20 cellular contexts compared by ENCODE assay signal in the genomic region with DNA sequence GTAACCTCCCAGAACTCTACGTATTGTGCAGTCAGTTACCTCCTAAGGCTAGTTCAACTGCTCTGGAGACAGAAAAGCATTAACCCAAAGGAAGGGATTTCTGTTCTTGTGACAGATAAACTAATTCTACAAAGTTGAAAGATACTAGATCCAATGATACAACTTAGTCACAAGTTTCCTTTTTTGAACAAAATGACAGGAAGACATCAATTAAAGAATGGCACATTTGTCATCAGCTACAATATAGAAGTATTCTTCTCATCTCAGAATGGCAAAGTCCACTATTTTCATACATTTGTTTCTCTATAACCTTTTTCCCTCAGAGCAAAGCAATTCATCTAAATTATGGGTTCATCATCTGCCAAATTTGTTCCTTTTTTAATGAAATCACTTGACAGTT. TPM values are rescaled to one million over a fixed set of nuclear protein-coding genes. Genes with fewer than 3 reads are reported as not detected.
DNase-seq lines count a peak whose midpoint lies in the region; ATAC-seq, FAIRE-seq and TF ChIP-seq lines count a peak whose summit lies in the region.
"Had no signal": no experiment of that assay in that cellular context is flagged by ENCODE, and none has a peak within 500 bp of the region (broad histone marks: within the 10 kb centered on the region; RNA-seq: fewer than 3 reads in every experiment).

No MANE protein-coding gene starts in this region.

- H3K36me3 ChIP-seq in A673 (ENCODE audit: insufficient read depth, low read length, poor library complexity, severe bottlenecking) (no peaks in the 10 kb centered on the region), Loucy (ENCODE audit: insufficient read depth, low read length) (no peaks in the 10 kb centered on the region), keratinocyte (ENCODE audit: control insufficient read depth in 2 of 2, extremely low read depth in 1 of 2, insufficient read depth in 2 of 2, low read length in 2 of 2) (no peaks in the 10 kb centered on the region), HAP-1 (replicated peaks) (no peaks in the 10 kb centered on the region)
- H3K36me3 ChIP-seq: BE2C had no signal

- POLR2A ChIA-PET in A673 (lab: Charles Lee; ENCODE audit: low non-redundant PET) = no interaction called here

- H3K4me3 ChIP-seq in A673 (ENCODE audit: low read depth, low read length, poor library complexity, severe bottlenecking) (no peak overlapping the region), Loucy (ENCODE audit: low read length, poor library complexity, severe bottlenecking) (no peak overlapping the region), keratinocyte (ENCODE audit: control insufficient read depth in 2 of 3, extremely low read depth in 1 of 3, insufficient read depth in 2 of 3, low read depth in 1 of 3, low read length in 3 of 3) (no peak overlapping the region), HAP-1 (no peak overlapping the region)
- H3K4me3 ChIP-seq: GM23248 had no signal

- DNase-seq in A673 (ENCODE audit: low spot score) (peak; percentile 79), keratinocyte (ENCODE audit: low read depth, low spot score) (no peak), GOT3 (lab: John Stamatoyannopoulos, UW) (no peak), HAP-1 (ENCODE audit: low spot score in 2 of 2) (no peak), dedifferentiated amniotic fluid mesenchymal stem cell (ENCODE audit: extremely low spot score) (no peak), DMS79 (lab: John Stamatoyannopoulos, UW) (no peak)
- DNase-seq: BE2C; CD4-positive, alpha-beta memory T cell; COR-L47; DMS153; DND-41; GF-D8; GM23248; H7 had no signal

- H4K20me1 ChIP-seq in Loucy (ENCODE audit: insufficient read depth, low read length, poor library complexity, severe bottlenecking) = no peaks in the 10 kb centered on the region
- H4K20me1 ChIP-seq in keratinocyte (ENCODE audit: control insufficient read depth, extremely low read depth, insufficient read depth, low read length) = no peaks in the 10 kb centered on the region

- H3K9me2 ChIP-seq in Loucy (replicated peaks; ENCODE audit: low read depth, low read length) = no peaks in the 10 kb centered on the region

- H2AFZ ChIP-seq in Loucy (ENCODE audit: low read length) (no peak overlapping the region), keratinocyte (ENCODE audit: control insufficient read depth, low read length) (no peak overlapping the region)
- H2AFZ ChIP-seq: GM23248 had no signal

- FAIRE-seq in keratinocyte (lab: Jason Lieb, UNC) = peak; percentile 39
- FAIRE-seq: D721Med, HepG2, HTR-8/SVneo had no signal

- no peaks in the 10 kb centered on the region for H3K79me2 ChIP-seq in Loucy (ENCODE audit: insufficient read depth, low read length)
- no peaks in the 10 kb centered on the region for H3K79me2 ChIP-seq in keratinocyte (ENCODE audit: control insufficient read depth, insufficient read depth, low read length)

- H3K4me2 ChIP-seq in Loucy (ENCODE audit: low read depth, low read length, poor library complexity, severe bottlenecking) = peak overlapping the region; percentile 1
- H3K4me2 ChIP-seq in keratinocyte (ENCODE audit: control insufficient read depth, extremely low read depth, insufficient read depth, low read depth, low read length) = no peak overlapping the region

- H3K9me3 ChIP-seq in A673 (ENCODE audit: low read depth, low read length, poor library complexity, severe bottlenecking) = no peaks in the 10 kb centered on the region
- H3K9me3 ChIP-seq in Loucy (ENCODE audit: insufficient read depth, low read depth, low read length) = no peaks in the 10 kb centered on the region
- H3K9me3 ChIP-seq in keratinocyte (ENCODE audit: control insufficient read depth, low read depth, low read length) = no peaks in the 10 kb centered on the region
- H3K9me3 ChIP-seq in HAP-1 = no peaks in the 10 kb centered on the region
- H3K9me3 ChIP-seq: BE2C had no signal

- no peak for TF ChIP-seq CTCF in A673 (conservative IDR thresholded peaks at IDR 0.05; ENCODE audit: low read depth, low read length)
- no peak for TF ChIP-seq CTCF in Loucy (conservative IDR thresholded peaks at IDR 0.05; ENCODE audit: low read length)
- no peak for TF ChIP-seq CTCF in keratinocyte (optimal IDR thresholded peaks at IDR 0.05 in 1 of 3, IDR thresholded peaks at IDR 0.05 in 1 of 3, conservative IDR thresholded peaks at IDR 0.05 in 1 of 3; ENCODE audit: extremely low read depth in 1 of 3, insufficient read depth in 2 of 3, low read length in 3 of 3)

- dilution Hi-C loops in keratinocyte (cut with MboI; ENCODE audit: extremely low pct_ligation_motif_present, low sequenced_read_pairs) = no loop called here

- ATAC-seq in SK-N-SH treated with all-trans-retinoic acid at 6 μM for 48 hours = peak; percentile 63
- ATAC-seq: HepG2 had no signal

- H3F3A ChIP-seq in Loucy (ENCODE audit: low read depth) = no peaks in the 10 kb centered on the region

- peaks cover 9% of the 10 kb centered on the region for H3K4me1 ChIP-seq in A673 (ENCODE audit: insufficient read depth, low read length, poor library complexity, severe bottlenecking)
- peaks cover 10% of the 10 kb centered on the region for H3K4me1 ChIP-seq in Loucy (ENCODE audit: insufficient read depth, low read length, poor library complexity, severe bottlenecking)
- H3K4me1 ChIP-seq in keratinocyte (ENCODE audit: control insufficient read depth, extremely low read depth, insufficient read depth, low read length) = no peaks in the 10 kb centered on the region
- H3K4me1 ChIP-seq in HAP-1 = no peaks in the 10 kb centered on the region
- H3K4me1 ChIP-seq: BE2C had no signal

- H3K27ac ChIP-seq in A673 (ENCODE audit: low read depth, low read length, poor library complexity, severe bottlenecking) (no peak overlapping the region), keratinocyte (ENCODE audit: control insufficient read depth, insufficient read depth, low read length) (no peak overlapping the region)
- H3K27ac ChIP-seq: C4-2B, GM23248 had no signal

- no TSS peak for BruUV-seq in A673 (replicated peaks; lab: Mats Ljungman, UMichigan)

- in situ Hi-C loops in HAP-1 (cut with MboI; ENCODE audit: low sequenced_read_pairs) = no loop called here

- H3K9ac ChIP-seq in Loucy (ENCODE audit: low read depth, low read length, poor library complexity, severe bottlenecking) (no peak overlapping the region), keratinocyte (ENCODE audit: control insufficient read depth, extremely low read depth, insufficient read depth, low read length) (no peak overlapping the region)
- H3K9ac ChIP-seq: GM23248 had no signal

- CTCF ChIA-PET in A673 (lab: Charles Lee) = no interaction called here

- intact Hi-C loops in A673 (cut with micrococcal nuclease; ENCODE audit: unreplicated experiment) = no loop called here

- H3K9me1 ChIP-seq in keratinocyte (ENCODE audit: control insufficient read depth, extremely low read depth, insufficient read depth, low read length) = no peaks in the 10 kb centered on the region

- H3K27me3 ChIP-seq in A673 (replicated peaks; ENCODE audit: insufficient read depth, low read depth, low read length, poor library complexity) (no peaks in the 10 kb centered on the region), Loucy (ENCODE audit: insufficient read depth, low read length, poor library complexity, severe bottlenecking) (no peaks in the 10 kb centered on the region), keratinocyte (ENCODE audit: control insufficient read depth, extremely low read depth, insufficient read depth, low read length) (no peaks in the 10 kb centered on the region), HAP-1 (ENCODE audit: low read depth) (no peaks in the 10 kb centered on the region; the same call in 1 of the 2 replicates)
- H3K27me3 ChIP-seq: BE2C had no signal

TF ChIP-seq in SK-N-SH treated with all-trans-retinoic acid at 6 μM for 48 hours, 23 proteins besides CTCF, POLR2A, EP300 and RAD21:
- TF ChIP-seq TOX (CRISPR knock-in tag; IDR thresholded peaks at IDR 0.05; ENCODE audit: borderline replicate concordance) (0 out of 2 replicates have a peak, but pooled peaks have one; percentile 35), GLIS3 (CRISPR knock-in tag; IDR thresholded peaks at IDR 0.05) (no peak), SNAI2 (CRISPR knock-in tag; IDR thresholded peaks at IDR 0.05) (no peak)

RNA-seq across cellular contexts. Expression of gene ISL2, which starts 43.7 kb away (rescaled TPM):
- total RNA-seq in A673 (2021) = 3.8 and 5.5 TPM in 2 replicates
- not detected in 3 replicates for polyA plus RNA-seq in keratinocyte
- polyA plus RNA-seq in keratinocyte (2011; ENCODE audit: low read depth) = not detected
- polyA plus RNA-seq in keratinocyte (2011; cell fraction: cytosol; rRNA removed) = not detected in 2 replicates
- not detected in 2 replicates for polyA plus RNA-seq in keratinocyte (2011; cell fraction: nucleus; rRNA removed)
- not detected in 2 replicates for polyA plus RNA-seq in keratinocyte (2012; ENCODE audit: low replicate concordance)
- not detected in 3 replicates for polyA minus RNA-seq in keratinocyte
- not detected for polyA minus RNA-seq in keratinocyte (2011; cell fraction: cytosol; rRNA and poly(A)+ RNA removed)
- polyA minus RNA-seq in keratinocyte (2011; cell fraction: nucleus; rRNA and poly(A)+ RNA removed) = not detected in 2 replicates
- total RNA-seq: CD4-positive, alpha-beta memory T cell; H7 had no signal
- polyA plus RNA-seq: CD4-positive, alpha-beta memory T cell had no signal
